Comparison of ENCODE assay signal across 1 cellular context in genomic region chr17:37710344-37710886, GRCh38.
A peak's percentile ranks its signal among the peaks of the same experiment; 100 is the strongest.
TF ChIP-seq lines count a peak whose summit lies in the region.

No MANE protein-coding gene starts in this region.

TF ChIP-seq in HepG2, 621 proteins besides CTCF, POLR2A, EP300 and RAD21 (continued from another document and continues in another):
- peak; percentile 94 for TF ChIP-seq TFAP4 (IDR thresholded peaks at IDR 0.05; ENCODE audit: borderline replicate concordance, low read depth)
- TF ChIP-seq ZNF83 (CRISPR knock-in tag; IDR thresholded peaks at IDR 0.05; ENCODE audit: borderline replicate concordance) = no peak
- no peak for TF ChIP-seq GRHL1 (CRISPR knock-in tag; conservative IDR thresholded peaks at IDR 0.05)
- peak; percentile 16; the same call in 1 of the 2 replicates for TF ChIP-seq ZNF792 (CRISPR knock-in tag; IDR thresholded peaks at IDR 0.05)
- no peak for TF ChIP-seq PRPF4 (IDR thresholded peaks at IDR 0.05; ENCODE audit: low read depth, low read length, poor library complexity, severe bottlenecking)
- TF ChIP-seq RORA (CRISPR knock-in tag; IDR thresholded peaks at IDR 0.05) = no peak
- peak; percentile 26; the same call in 1 of the 2 replicates for TF ChIP-seq FOXP1 (IDR thresholded peaks at IDR 0.05)
- peak; percentile 62 for TF ChIP-seq FOXP1 (CRISPR knock-in tag; IDR thresholded peaks at IDR 0.05)
- TF ChIP-seq ZNF382 (CRISPR knock-in tag; IDR thresholded peaks at IDR 0.05; ENCODE audit: borderline replicate concordance) = no peak
- TF ChIP-seq IRF2 (CRISPR knock-in tag; IDR thresholded peaks at IDR 0.05) = 0 out of 2 replicates have a peak, but pooled peaks have one; percentile 33
- no peak; the same call in 1 of the 2 replicates for TF ChIP-seq ARNTL (CRISPR knock-in tag; IDR thresholded peaks at IDR 0.05)
- TF ChIP-seq, protein P1, sequence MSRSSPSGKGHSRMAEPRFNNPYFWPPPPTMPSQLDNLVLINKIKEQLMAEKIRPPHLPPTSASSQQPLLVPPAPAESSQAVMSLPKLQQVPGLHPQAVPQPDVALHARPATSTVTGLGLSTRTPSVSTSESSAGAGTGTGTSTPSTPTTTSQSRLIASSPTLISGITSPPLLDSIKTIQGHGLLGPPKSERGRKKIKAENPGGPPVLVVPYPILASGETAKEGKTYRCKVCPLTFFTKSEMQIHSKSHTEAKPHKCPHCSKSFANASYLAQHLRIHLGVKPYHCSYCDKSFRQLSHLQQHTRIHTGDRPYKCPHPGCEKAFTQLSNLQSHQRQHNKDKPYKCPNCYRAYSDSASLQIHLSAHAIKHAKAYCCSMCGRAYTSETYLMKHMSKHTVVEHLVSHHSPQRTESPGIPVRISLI (CRISPR knock-in tag; IDR thresholded peaks at IDR 0.05; ENCODE audit: borderline replicate concordance) = no peak
- TF ChIP-seq ZNF264 (CRISPR knock-in tag; IDR thresholded peaks at IDR 0.05) = no peak
- no peak for TF ChIP-seq SMARCC2 (IDR thresholded peaks at IDR 0.05)
- TF ChIP-seq ZNF274 (CRISPR knock-in tag; IDR thresholded peaks at IDR 0.05) = no peak
- TF ChIP-seq ZNF235 (CRISPR knock-in tag; IDR thresholded peaks at IDR 0.05; ENCODE audit: borderline replicate concordance) = no peak
- TF ChIP-seq, protein P2, sequence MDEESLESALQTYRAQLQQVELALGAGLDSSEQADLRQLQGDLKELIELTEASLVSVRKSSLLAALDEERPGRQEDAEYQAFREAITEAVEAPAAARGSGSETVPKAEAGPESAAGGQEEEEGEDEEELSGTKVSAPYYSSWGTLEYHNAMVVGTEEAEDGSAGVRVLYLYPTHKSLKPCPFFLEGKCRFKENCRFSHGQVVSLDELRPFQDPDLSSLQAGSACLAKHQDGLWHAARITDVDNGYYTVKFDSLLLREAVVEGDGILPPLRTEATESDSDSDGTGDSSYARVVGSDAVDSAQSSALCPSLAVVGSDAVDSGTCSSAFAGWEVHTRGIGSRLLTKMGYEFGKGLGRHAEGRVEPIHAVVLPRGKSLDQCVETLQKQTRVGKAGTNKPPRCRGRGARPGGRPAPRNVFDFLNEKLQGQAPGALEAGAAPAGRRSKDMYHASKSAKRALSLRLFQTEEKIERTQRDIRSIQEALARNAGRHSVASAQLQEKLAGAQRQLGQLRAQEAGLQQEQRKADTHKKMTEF (CRISPR knock-in tag; IDR thresholded peaks at IDR 0.05) = peak; percentile 50; the same call in 1 of the 2 replicates
- TF ChIP-seq ZNF232 (CRISPR knock-in tag; IDR thresholded peaks at IDR 0.05; ENCODE audit: borderline replicate concordance) = peak; percentile 24; the same call in 1 of the 2 replicates
- TF ChIP-seq RBFOX2 (IDR thresholded peaks at IDR 0.05; ENCODE audit: low read depth, low read length) = no peak
- TF ChIP-seq SNAPC5 (CRISPR knock-in tag; IDR thresholded peaks at IDR 0.05; ENCODE audit: borderline replicate concordance) = no peak
- 0 out of 2 replicates have a peak, but pooled peaks have one; percentile 36 for TF ChIP-seq CBFB (CRISPR knock-in tag; IDR thresholded peaks at IDR 0.05)
- TF ChIP-seq AGO1 (IDR thresholded peaks at IDR 0.05; ENCODE audit: low read depth, low read length, poor library complexity, severe bottlenecking) = no peak
- no peak for TF ChIP-seq IKZF1 (IDR thresholded peaks at IDR 0.05)
- TF ChIP-seq, protein P3, sequence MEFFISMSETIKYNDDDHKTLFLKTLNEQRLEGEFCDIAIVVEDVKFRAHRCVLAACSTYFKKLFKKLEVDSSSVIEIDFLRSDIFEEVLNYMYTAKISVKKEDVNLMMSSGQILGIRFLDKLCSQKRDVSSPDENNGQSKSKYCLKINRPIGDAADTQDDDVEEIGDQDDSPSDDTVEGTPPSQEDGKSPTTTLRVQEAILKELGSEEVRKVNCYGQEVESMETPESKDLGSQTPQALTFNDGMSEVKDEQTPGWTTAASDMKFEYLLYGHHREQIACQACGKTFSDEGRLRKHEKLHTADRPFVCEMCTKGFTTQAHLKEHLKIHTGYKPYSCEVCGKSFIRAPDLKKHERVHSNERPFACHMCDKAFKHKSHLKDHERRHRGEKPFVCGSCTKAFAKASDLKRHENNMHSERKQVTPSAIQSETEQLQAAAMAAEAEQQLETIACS (CRISPR knock-in tag; IDR thresholded peaks at IDR 0.05) = no peak
- no peak for TF ChIP-seq ZNF800 (CRISPR knock-in tag; IDR thresholded peaks at IDR 0.05)
- TF ChIP-seq DNMT1 (CRISPR knock-in tag; IDR thresholded peaks at IDR 0.05) = no peak
- no peak for TF ChIP-seq TAF1 (CRISPR knock-in tag; IDR thresholded peaks at IDR 0.05)
- peak; percentile 34; the same call in 1 of the 2 replicates for TF ChIP-seq TFE3 (CRISPR knock-in tag; IDR thresholded peaks at IDR 0.05)
- no peak for TF ChIP-seq ZFP37 (CRISPR knock-in tag; IDR thresholded peaks at IDR 0.05; ENCODE audit: borderline replicate concordance)
- TF ChIP-seq TBX2 (CRISPR knock-in tag; IDR thresholded peaks at IDR 0.05; ENCODE audit: borderline replicate concordance) = peak; percentile 97
- peak; percentile 37; the same call in 1 of the 2 replicates for TF ChIP-seq ZNF556 (CRISPR knock-in tag; IDR thresholded peaks at IDR 0.05; ENCODE audit: borderline replicate concordance)
- TF ChIP-seq MEIS2 (CRISPR knock-in tag; IDR thresholded peaks at IDR 0.05) = no peak
- no peak for TF ChIP-seq ZSCAN30 (CRISPR knock-in tag; IDR thresholded peaks at IDR 0.05)
- peak; percentile 45; the same call in 1 of the 2 replicates for TF ChIP-seq THAP11 (CRISPR knock-in tag; IDR thresholded peaks at IDR 0.05)
- no peak for TF ChIP-seq ZBTB4 (CRISPR knock-in tag; IDR thresholded peaks at IDR 0.05; ENCODE audit: borderline replicate concordance)
- peak; percentile 75 for TF ChIP-seq SAP130 (CRISPR knock-in tag; IDR thresholded peaks at IDR 0.05; ENCODE audit: low read depth)
- TF ChIP-seq, protein P4, sequence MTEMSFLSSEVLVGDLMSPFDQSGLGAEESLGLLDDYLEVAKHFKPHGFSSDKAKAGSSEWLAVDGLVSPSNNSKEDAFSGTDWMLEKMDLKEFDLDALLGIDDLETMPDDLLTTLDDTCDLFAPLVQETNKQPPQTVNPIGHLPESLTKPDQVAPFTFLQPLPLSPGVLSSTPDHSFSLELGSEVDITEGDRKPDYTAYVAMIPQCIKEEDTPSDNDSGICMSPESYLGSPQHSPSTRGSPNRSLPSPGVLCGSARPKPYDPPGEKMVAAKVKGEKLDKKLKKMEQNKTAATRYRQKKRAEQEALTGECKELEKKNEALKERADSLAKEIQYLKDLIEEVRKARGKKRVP (CRISPR knock-in tag; IDR thresholded peaks at IDR 0.05) = no peak
- TF ChIP-seq, protein P5, sequence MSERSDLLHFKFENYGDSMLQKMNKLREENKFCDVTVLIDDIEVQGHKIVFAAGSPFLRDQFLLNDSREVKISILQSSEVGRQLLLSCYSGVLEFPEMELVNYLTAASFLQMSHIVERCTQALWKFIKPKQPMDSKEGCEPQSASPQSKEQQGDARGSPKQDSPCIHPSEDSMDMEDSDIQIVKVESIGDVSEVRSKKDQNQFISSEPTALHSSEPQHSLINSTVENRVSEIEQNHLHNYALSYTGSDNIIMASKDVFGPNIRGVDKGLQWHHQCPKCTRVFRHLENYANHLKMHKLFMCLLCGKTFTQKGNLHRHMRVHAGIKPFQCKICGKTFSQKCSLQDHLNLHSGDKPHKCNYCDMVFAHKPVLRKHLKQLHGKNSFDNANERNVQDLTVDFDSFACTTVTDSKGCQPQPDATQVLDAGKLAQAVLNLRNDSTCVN (CRISPR knock-in tag; IDR thresholded peaks at IDR 0.05; ENCODE audit: borderline replicate concordance) = peak; percentile 72; the same call in 1 of the 2 replicates
- no peak for TF ChIP-seq ZNF589 (CRISPR knock-in tag; conservative IDR thresholded peaks at IDR 0.05)
- no peak for TF ChIP-seq ZNF660 (CRISPR knock-in tag; IDR thresholded peaks at IDR 0.05; ENCODE audit: borderline replicate concordance, low read depth)
- TF ChIP-seq SP5 (CRISPR knock-in tag; IDR thresholded peaks at IDR 0.05; ENCODE audit: borderline replicate concordance, low read depth) = peak; percentile 72; the same call in 1 of the 2 replicates
- 0 out of 2 replicates have a peak, but pooled peaks have one; percentile 47 for TF ChIP-seq ZNF136 (CRISPR knock-in tag; IDR thresholded peaks at IDR 0.05; ENCODE audit: low read depth)
- TF ChIP-seq GABPB1 (CRISPR knock-in tag; IDR thresholded peaks at IDR 0.05) = peak; percentile 67
- no peak for TF ChIP-seq MAFG (CRISPR knock-in tag; IDR thresholded peaks at IDR 0.05)
- TF ChIP-seq, protein P6, sequence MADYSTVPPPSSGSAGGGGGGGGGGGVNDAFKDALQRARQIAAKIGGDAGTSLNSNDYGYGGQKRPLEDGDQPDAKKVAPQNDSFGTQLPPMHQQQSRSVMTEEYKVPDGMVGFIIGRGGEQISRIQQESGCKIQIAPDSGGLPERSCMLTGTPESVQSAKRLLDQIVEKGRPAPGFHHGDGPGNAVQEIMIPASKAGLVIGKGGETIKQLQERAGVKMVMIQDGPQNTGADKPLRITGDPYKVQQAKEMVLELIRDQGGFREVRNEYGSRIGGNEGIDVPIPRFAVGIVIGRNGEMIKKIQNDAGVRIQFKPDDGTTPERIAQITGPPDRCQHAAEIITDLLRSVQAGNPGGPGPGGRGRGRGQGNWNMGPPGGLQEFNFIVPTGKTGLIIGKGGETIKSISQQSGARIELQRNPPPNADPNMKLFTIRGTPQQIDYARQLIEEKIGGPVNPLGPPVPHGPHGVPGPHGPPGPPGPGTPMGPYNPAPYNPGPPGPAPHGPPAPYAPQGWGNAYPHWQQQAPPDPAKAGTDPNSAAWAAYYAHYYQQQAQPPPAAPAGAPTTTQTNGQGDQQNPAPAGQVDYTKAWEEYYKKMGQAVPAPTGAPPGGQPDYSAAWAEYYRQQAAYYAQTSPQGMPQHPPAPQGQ (CRISPR knock-in tag; IDR thresholded peaks at IDR 0.05; ENCODE audit: borderline replicate concordance) = no peak
- peak; percentile 62; the same call in 1 of the 2 replicates for TF ChIP-seq ZNF605 (CRISPR knock-in tag; IDR thresholded peaks at IDR 0.05)
- TF ChIP-seq HNRNPUL1 (IDR thresholded peaks at IDR 0.05; ENCODE audit: low read depth, low read length) = no peak
